ENCODE assay signal across 1 cellular context in the genomic region with DNA sequence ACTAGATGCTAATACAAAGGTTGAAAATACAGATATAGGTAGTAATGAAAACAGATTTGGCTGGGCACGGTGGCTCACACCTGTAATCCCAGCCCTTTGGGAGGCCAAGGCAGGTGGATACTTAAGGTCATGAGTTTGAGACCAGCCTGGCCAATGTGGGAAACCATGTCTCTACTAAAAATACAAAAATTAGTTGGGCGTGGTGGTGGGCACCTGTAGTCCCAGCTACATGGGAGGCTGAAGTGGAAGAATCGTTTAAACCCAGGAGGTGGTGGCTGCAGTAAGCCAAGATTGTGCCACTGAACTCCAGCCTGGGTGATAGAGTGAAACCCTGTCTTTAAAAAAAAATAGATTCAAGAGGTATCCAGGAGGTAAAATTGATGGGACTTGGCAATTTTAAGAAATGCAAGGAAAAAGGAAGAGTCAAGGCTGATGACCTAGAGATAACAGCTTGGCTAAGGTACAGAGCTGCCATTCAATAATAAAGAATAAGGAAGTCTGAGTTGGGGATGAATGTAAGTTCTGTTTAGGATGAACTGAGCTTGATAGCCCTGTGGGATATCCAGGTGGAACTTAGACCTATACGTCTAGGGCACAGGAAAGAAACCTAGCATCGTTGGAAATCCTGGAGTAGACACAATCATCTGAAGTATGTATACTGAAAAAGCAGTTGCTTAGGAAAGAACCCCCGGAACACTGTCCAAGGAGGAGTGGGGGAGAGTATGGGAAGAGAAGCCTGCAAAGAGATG.
TF ChIP-seq lines count a peak whose summit lies in the region.

No MANE protein-coding gene starts in this region.

TF ChIP-seq in HCT116, 20 proteins besides CTCF, POLR2A, EP300 and RAD21:
- TF ChIP-seq POLR2AphosphoS5 (IDR thresholded peaks at IDR 0.05; ENCODE audit: low read depth, low read length) = 0 out of 2 replicates have a peak, but pooled peaks have one; percentile 2
- TF ChIP-seq, protein P1, sequence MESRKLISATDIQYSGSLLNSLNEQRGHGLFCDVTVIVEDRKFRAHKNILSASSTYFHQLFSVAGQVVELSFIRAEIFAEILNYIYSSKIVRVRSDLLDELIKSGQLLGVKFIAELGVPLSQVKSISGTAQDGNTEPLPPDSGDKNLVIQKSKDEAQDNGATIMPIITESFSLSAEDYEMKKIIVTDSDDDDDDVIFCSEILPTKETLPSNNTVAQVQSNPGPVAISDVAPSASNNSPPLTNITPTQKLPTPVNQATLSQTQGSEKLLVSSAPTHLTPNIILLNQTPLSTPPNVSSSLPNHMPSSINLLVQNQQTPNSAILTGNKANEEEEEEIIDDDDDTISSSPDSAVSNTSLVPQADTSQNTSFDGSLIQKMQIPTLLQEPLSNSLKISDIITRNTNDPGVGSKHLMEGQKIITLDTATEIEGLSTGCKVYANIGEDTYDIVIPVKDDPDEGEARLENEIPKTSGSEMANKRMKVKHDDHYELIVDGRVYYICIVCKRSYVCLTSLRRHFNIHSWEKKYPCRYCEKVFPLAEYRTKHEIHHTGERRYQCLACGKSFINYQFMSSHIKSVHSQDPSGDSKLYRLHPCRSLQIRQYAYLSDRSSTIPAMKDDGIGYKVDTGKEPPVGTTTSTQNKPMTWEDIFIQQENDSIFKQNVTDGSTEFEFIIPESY (IDR thresholded peaks at IDR 0.05; ENCODE audit: extremely low read depth, insufficient replicate concordance, low read length) = no peak
TF ChIP-seq in HCT116: peak in this region for 1.
